33 cellular contexts compared by ENCODE assay signal in the genomic region with DNA sequence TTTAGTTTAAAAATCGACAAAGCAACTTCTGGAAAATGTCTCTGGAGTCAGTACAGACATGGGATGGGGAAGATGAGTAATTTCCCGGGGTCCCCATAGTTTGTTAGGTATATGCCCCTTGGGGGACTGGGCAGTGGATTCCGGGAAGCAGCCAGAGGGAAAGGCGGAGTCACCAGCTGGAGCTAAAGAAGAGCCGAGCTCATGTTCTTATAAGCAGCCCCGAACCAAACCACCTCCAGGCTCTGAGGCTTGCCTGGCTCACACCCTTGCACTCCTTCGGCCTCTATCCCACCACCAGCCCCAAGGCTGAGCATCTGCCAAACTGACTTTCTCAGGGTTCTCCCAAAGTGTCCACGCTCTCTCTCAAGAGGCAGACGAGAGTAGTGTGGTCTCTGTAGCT.
DNase-seq lines count a peak whose midpoint lies in the region; ATAC-seq, FAIRE-seq and TF ChIP-seq lines count a peak whose summit lies in the region.
"Had no signal": no experiment of that assay in that cellular context is flagged by ENCODE, and none has a peak within 500 bp of the region (broad histone marks: within the 10 kb centered on the region; RNA-seq: fewer than 3 reads in every experiment).

No MANE protein-coding gene starts in this region.

- H3K9ac ChIP-seq in kidney (ENCODE audit: low read length in 2 of 2): no peak overlapping the region
- H3K9ac ChIP-seq: BLaER1; BLaER1 treated with 17β-estradiol and CSF1 and Interleukin-3, amounts not matched to agents 10 nM and 100 nM had no signal

- FAIRE-seq in kidney (lab: Jason Lieb, UNC): no peak
- FAIRE-seq: A204.1, A549, D721Med had no signal

- no peaks in the 10 kb centered on the region for H3K27me3 ChIP-seq in GM23338 (ENCODE audit: insufficient read depth)
- H3K27me3 ChIP-seq: BLaER1; BLaER1 treated with 17β-estradiol and CSF1 and Interleukin-3, amounts not matched to agents 10 nM and 100 nM had no signal

- H3K4me1 Mint-ChIP-seq in GM23338: no peaks in the 10 kb centered on the region
- H3K4me1 Mint-ChIP-seq: B cell; CD14-positive monocyte; CD4-positive, alpha-beta memory T cell; CD4-positive, CD25-positive, alpha-beta regulatory T cell; CD8-positive, alpha-beta memory T cell had no signal

- TF ChIP-seq CTCF in GM23338 (conservative IDR thresholded peaks at IDR 0.05; ENCODE audit: low read depth in 2 of 2) (no peak), kidney (IDR thresholded peaks at IDR 0.05; ENCODE audit: borderline replicate concordance, extremely low read depth, insufficient read depth) (no peak)

- intact Hi-C loops in sciatic nerve (cut with DNase I) (no loop called here), kidney (cut with DNase I) (no loop called here)

- no peaks in the 10 kb centered on the region for H3K4me1 ChIP-seq in GM23338 (ENCODE audit: insufficient read depth)
- H3K4me1 ChIP-seq in kidney (ENCODE audit: control insufficient read depth in 1 of 2, insufficient read depth in 1 of 2, low read depth in 1 of 2, low read length in 2 of 2): no peaks in the 10 kb centered on the region
- H3K4me1 ChIP-seq: A549; BE2C; BLaER1; BLaER1 treated with 17β-estradiol and CSF1 and Interleukin-3, amounts not matched to agents 10 nM and 100 nM; Caco-2 had no signal

- H3K9me3 ChIP-seq in kidney (ENCODE audit: control insufficient read depth in 1 of 2, low read length in 2 of 2): no peaks in the 10 kb centered on the region
- H3K9me3 ChIP-seq: A549; BE2C; BLaER1; BLaER1 treated with 17β-estradiol and CSF1 and Interleukin-3, amounts not matched to agents 10 nM and 100 nM; Caco-2 had no signal

- no peaks in the 10 kb centered on the region for H3K9me2 ChIP-seq in GM23338 (ENCODE audit: insufficient read depth)

- H2AFZ ChIP-seq in GM23338: 0 out of 2 replicates have a peak overlapping the region, but pooled peaks have one; percentile 43

- H4K20me1 ChIP-seq in GM23338 (replicated peaks; ENCODE audit: insufficient read depth): no peaks in the 10 kb centered on the region
- H4K20me1 ChIP-seq: BLaER1; BLaER1 treated with 17β-estradiol and CSF1 and Interleukin-3, amounts not matched to agents 10 nM and 100 nM had no signal

- H3K27me3 Mint-ChIP-seq in GM23338 (ENCODE audit: insufficient read depth, low read depth, poor library complexity): peaks cover 2% of the 10 kb centered on the region
- H3K27me3 Mint-ChIP-seq: CD4-positive, alpha-beta memory T cell; CD4-positive, CD25-positive, alpha-beta regulatory T cell had no signal

- no peak overlapping the region for H3K4me3 Mint-ChIP-seq in GM23338
- H3K4me3 Mint-ChIP-seq: B cell; CD14-positive monocyte; CD4-positive, alpha-beta memory T cell; CD4-positive, alpha-beta T cell; CD4-positive, CD25-positive, alpha-beta regulatory T cell; CD8-positive, alpha-beta memory T cell; CD8-positive, alpha-beta T cell had no signal

- H3K36me3 ChIP-seq in GM23338 (ENCODE audit: insufficient read depth) (no peaks in the 10 kb centered on the region), kidney (ENCODE audit: control insufficient read depth in 1 of 2, insufficient read depth in 2 of 2, low read length in 2 of 2) (no peaks in the 10 kb centered on the region)
- H3K36me3 ChIP-seq: BE2C; BLaER1; BLaER1 treated with 17β-estradiol and CSF1 and Interleukin-3, amounts not matched to agents 10 nM and 100 nM had no signal

- H3K9me3 Mint-ChIP-seq in GM23338: no peaks in the 10 kb centered on the region; the same call in 2 of the 3 replicates
- H3K9me3 Mint-ChIP-seq: CD8-positive, alpha-beta memory T cell; CD8-positive, alpha-beta T cell had no signal

- H3K79me2 ChIP-seq in GM23338 (replicated peaks; ENCODE audit: insufficient read depth): no peaks in the 10 kb centered on the region

- no peak overlapping the region for H3K4me2 ChIP-seq in GM23338
- H3K4me2 ChIP-seq: A549; BLaER1; BLaER1 treated with 17β-estradiol and CSF1 and Interleukin-3, amounts not matched to agents 10 nM and 100 nM had no signal

- H3K27ac Mint-ChIP-seq in GM23338: no peak overlapping the region
- H3K27ac Mint-ChIP-seq: B cell; CD14-positive monocyte; CD4-positive, alpha-beta memory T cell; CD4-positive, alpha-beta T cell; CD4-positive, CD25-positive, alpha-beta regulatory T cell; CD8-positive, alpha-beta memory T cell; CD8-positive, alpha-beta T cell had no signal

- no peaks in the 10 kb centered on the region for H3F3A ChIP-seq in GM23338 (replicated peaks; ENCODE audit: low read depth)

- H3K27ac ChIP-seq in GM23338 (ENCODE audit: low read depth) (no peak overlapping the region), kidney (ENCODE audit: low read depth in 2 of 2, low read length in 2 of 2) (no peak overlapping the region)
- H3K27ac ChIP-seq: 22Rv1; A549; BLaER1; BLaER1 treated with 17β-estradiol and CSF1 and Interleukin-3, amounts not matched to agents 10 nM and 100 nM; C4-2B had no signal

- DNase-seq in GM23338 (ENCODE audit: low spot score) (no peak), sciatic nerve (ENCODE audit: low spot score) (no peak), kidney (no peak)
- DNase-seq: 8988T; ACHN; AML-193; BE2C; C1 segment of cervical spinal cord; Caco-2; Calu3; CD4-positive, alpha-beta memory T cell; CD4-positive, alpha-beta T cell; CD4-positive, CD25-positive, alpha-beta regulatory T cell; CD8-positive, alpha-beta memory T cell; CD8-positive, alpha-beta T cell; COR-L47; DMS 273 treated with DMSO at 0.1 percent for 48 hours; DMS153; DMS53; DMS79; DMS79 treated with DMSO at 0.1 percent for 48 hours; DND-41; EL had no signal

- H3K4me3 ChIP-seq in GM23338 (no peak overlapping the region), kidney (ENCODE audit: low read length in 2 of 2) (no peak overlapping the region)
- H3K4me3 ChIP-seq: A549; BLaER1; BLaER1 treated with 17β-estradiol and CSF1 and Interleukin-3, amounts not matched to agents 10 nM and 100 nM had no signal

- ATAC-seq in GM23338 (no peak), sciatic nerve (peak; percentile 61), esophagus mucosa (no peak)
- ATAC-seq: A549; CD8-positive, alpha-beta T cell had no signal

- H3K36me3 Mint-ChIP-seq in GM23338 (ENCODE audit: low read depth): no peaks in the 10 kb centered on the region
- H3K36me3 Mint-ChIP-seq: CD14-positive monocyte; CD4-positive, alpha-beta memory T cell; CD4-positive, CD25-positive, alpha-beta regulatory T cell; CD8-positive, alpha-beta memory T cell; CD8-positive, alpha-beta T cell had no signal

TF ChIP-seq in GM23338, 12 proteins besides CTCF, POLR2A, EP300 and RAD21 (continues in another document):
- TF ChIP-seq CREB1 (CRISPR knock-in tag; IDR thresholded peaks at IDR 0.05; ENCODE audit: low read depth) (no peak), STAT1 (IDR thresholded peaks at IDR 0.05; ENCODE audit: unreplicated experiment) (no peak), ZNF331 (CRISPR knock-in tag; IDR thresholded peaks at IDR 0.05; ENCODE audit: low read depth) (no peak)
- TF ChIP-seq, protein P1, sequence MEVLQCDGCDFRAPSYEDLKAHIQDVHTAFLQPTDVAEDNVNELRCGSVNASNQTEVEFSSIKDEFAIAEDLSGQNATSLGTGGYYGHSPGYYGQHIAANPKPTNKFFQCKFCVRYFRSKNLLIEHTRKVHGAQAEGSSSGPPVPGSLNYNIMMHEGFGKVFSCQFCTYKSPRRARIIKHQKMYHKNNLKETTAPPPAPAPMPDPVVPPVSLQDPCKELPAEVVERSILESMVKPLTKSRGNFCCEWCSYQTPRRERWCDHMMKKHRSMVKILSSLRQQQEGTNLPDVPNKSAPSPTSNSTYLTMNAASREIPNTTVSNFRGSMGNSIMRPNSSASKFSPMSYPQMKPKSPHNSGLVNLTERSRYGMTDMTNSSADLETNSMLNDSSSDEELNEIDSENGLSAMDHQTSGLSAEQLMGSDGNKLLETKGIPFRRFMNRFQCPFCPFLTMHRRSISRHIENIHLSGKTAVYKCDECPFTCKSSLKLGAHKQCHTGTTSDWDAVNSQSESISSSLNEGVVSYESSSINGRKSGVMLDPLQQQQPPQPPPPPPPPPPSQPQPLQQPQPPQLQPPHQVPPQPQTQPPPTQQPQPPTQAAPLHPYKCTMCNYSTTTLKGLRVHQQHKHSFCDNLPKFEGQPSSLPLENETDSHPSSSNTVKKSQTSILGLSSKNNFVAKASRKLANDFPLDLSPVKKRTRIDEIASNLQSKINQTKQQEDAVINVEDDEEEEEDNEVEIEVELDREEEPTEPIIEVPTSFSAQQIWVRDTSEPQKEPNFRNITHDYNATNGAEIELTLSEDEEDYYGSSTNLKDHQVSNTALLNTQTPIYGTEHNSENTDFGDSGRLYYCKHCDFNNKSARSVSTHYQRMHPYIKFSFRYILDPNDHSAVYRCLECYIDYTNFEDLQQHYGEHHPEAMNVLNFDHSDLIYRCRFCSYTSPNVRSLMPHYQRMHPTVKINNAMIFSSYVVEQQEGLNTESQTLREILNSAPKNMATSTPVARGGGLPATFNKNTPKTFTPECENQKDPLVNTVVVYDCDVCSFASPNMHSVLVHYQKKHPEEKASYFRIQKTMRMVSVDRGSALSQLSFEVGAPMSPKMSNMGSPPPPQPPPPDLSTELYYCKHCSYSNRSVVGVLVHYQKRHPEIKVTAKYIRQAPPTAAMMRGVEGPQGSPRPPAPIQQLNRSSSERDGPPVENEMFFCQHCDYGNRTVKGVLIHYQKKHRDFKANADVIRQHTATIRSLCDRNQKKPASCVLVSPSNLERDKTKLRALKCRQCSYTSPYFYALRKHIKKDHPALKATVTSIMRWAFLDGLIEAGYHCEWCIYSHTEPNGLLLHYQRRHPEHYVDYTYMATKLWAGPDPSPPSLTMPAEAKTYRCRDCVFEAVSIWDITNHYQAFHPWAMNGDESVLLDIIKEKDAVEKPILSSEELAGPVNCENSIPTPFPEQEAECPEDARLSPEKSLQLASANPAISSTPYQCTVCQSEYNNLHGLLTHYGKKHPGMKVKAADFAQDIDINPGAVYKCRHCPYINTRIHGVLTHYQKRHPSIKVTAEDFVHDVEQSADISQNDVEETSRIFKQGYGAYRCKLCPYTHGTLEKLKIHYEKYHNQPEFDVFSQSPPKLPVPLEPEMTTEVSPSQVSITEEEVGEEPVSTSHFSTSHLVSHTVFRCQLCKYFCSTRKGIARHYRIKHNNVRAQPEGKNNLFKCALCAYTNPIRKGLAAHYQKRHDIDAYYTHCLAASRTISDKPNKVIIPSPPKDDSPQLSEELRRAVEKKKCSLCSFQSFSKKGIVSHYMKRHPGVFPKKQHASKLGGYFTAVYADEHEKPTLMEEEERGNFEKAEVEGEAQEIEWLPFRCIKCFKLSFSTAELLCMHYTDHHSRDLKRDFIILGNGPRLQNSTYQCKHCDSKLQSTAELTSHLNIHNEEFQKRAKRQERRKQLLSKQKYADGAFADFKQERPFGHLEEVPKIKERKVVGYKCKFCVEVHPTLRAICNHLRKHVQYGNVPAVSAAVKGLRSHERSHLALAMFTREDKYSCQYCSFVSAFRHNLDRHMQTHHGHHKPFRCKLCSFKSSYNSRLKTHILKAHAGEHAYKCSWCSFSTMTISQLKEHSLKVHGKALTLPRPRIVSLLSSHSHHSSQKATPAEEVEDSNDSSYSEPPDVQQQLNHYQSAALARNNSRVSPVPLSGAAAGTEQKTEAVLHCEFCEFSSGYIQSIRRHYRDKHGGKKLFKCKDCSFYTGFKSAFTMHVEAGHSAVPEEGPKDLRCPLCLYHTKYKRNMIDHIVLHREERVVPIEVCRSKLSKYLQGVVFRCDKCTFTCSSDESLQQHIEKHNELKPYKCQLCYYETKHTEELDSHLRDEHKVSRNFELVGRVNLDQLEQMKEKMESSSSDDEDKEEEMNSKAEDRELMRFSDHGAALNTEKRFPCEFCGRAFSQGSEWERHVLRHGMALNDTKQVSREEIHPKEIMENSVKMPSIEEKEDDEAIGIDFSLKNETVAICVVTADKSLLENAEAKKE (CRISPR knock-in tag; IDR thresholded peaks at IDR 0.05): no peak
